7 cellular contexts compared by ENCODE assay signal in genomic region chr6:2762868-2763267, GRCh38. TPM values are rescaled to one million over a fixed set of nuclear protein-coding genes. Genes with fewer than 3 reads are reported as not detected.
DNase-seq lines count a peak whose midpoint lies in the region; FAIRE-seq and TF ChIP-seq lines count a peak whose summit lies in the region.
"Not testable (repeated sequence)": the region's sequence is repeated elsewhere in the genome, so short reads cannot be mapped to it uniquely, and the experiment has no call there.

No MANE protein-coding gene starts in this region.

- not testable (repeated sequence) for FAIRE-seq in kidney (lab: Jason Lieb, UNC)

- not testable (repeated sequence) for H3K27ac Mint-ChIP-seq in activated naive CD4-positive, alpha-beta T cell treated with anti-CD3 and anti-CD28 coated beads for 36 hours

- DNase-seq in DMS53 (lab: John Stamatoyannopoulos, UW) (peak; percentile 43), NAMALWA (ENCODE audit: low spot score) (peak; percentile 48), OCI-M1 (lab: John Stamatoyannopoulos, UW) (peak; percentile 20)
- peak; percentile 48 for DNase-seq in activated CD4-positive, alpha-beta T cell treated with anti-CD3 and anti-CD28 coated beads for 48 hours
- DNase-seq in activated naive CD4-positive, alpha-beta T cell treated with anti-CD3 and anti-CD28 coated beads for 36 hours = peak; percentile 39
- not testable (repeated sequence) for DNase-seq in kidney
- DNase-seq in stimulated activated CD4-positive, alpha-beta T cell treated with anti-CD3 and anti-CD28 coated beads, Interleukin-15, amount 100 ng/mL, for 24 hours = peak; percentile 23

- CTCF ChIA-PET in activated naive CD4-positive, alpha-beta T cell treated with anti-CD3 and anti-CD28 coated beads for 36 hours (lab: Charles Lee) = interaction anchor here (0.6 to 7.9 kb wide), 4 partner anchors 13 to 227 kb away, joined by 3 to 72 read pairs (median 4); partner anchors contain the start of gene MYLK4

- not testable (repeated sequence) for H3K9me3 Mint-ChIP-seq in activated naive CD4-positive, alpha-beta T cell treated with anti-CD3 and anti-CD28 coated beads for 36 hours

- not testable (repeated sequence) for H3K36me3 ChIP-seq in kidney (ENCODE audit: control insufficient read depth in 1 of 2, insufficient read depth in 2 of 2, low read length in 2 of 2)

- not testable (repeated sequence) for H3K9me3 ChIP-seq in kidney (ENCODE audit: control insufficient read depth in 1 of 2, low read length in 2 of 2)

- H3K36me3 Mint-ChIP-seq in activated naive CD4-positive, alpha-beta T cell treated with anti-CD3 and anti-CD28 coated beads for 36 hours (ENCODE audit: low read depth) = not testable (repeated sequence)

- H3K27ac ChIP-seq in kidney (ENCODE audit: low read depth in 2 of 2, low read length in 2 of 2) = not testable (repeated sequence)

- peak overlapping the region; percentile 14 to 74 for H3K4me3 ChIP-seq in kidney (ENCODE audit: low read length in 2 of 2)

- H3K4me1 Mint-ChIP-seq in activated naive CD4-positive, alpha-beta T cell treated with anti-CD3 and anti-CD28 coated beads for 36 hours (ENCODE audit: low read depth) = peaks cover 29% of the 10 kb centered on the region

- not testable (repeated sequence) for H3K27me3 Mint-ChIP-seq in activated naive CD4-positive, alpha-beta T cell treated with anti-CD3 and anti-CD28 coated beads for 36 hours (ENCODE audit: low read depth)

- TF ChIP-seq CTCF in kidney (IDR thresholded peaks at IDR 0.05; ENCODE audit: borderline replicate concordance, extremely low read depth, insufficient read depth) = not testable (repeated sequence)

- H3K9ac ChIP-seq in kidney (ENCODE audit: low read length in 2 of 2) = not testable (repeated sequence)

- intact Hi-C loops in activated naive CD4-positive, alpha-beta T cell treated with anti-CD3 and anti-CD28 coated beads for 36 hours (cut with micrococcal nuclease) = loop anchor here (10.0 kb wide), 2 partner anchors 518 to 1372 kb away; partner anchors contain the start of genes ECI2 and GMDS
- intact Hi-C loops in kidney (cut with DNase I) = not testable (repeated sequence)

- not testable (repeated sequence) for H3K4me3 Mint-ChIP-seq in activated naive CD4-positive, alpha-beta T cell treated with anti-CD3 and anti-CD28 coated beads for 36 hours

- not testable (repeated sequence) for H3K4me1 ChIP-seq in kidney (ENCODE audit: control insufficient read depth in 1 of 2, insufficient read depth in 1 of 2, low read depth in 1 of 2, low read length in 2 of 2)

RNA-seq across cellular contexts. Expression of gene WRNIP1, which starts 2.3 kb away (rescaled TPM):
- total RNA-seq in activated naive CD4-positive, alpha-beta T cell treated with anti-CD3 and anti-CD28 coated beads for 36 hours = 10 to 100 TPM; 19.2 to 21.7 TPM
- total RNA-seq in kidney = 38.0 TPM
- 46.3 TPM for polyA plus RNA-seq in kidney (ENCODE audit: insufficient read depth, low read depth, low replicate concordance)

RNA-seq across cellular contexts. Expression of gene MYLK4, which starts 12.1 kb away (rescaled TPM):
- total RNA-seq in activated naive CD4-positive, alpha-beta T cell treated with anti-CD3 and anti-CD28 coated beads for 36 hours = under 1 TPM in 1 of 2 experiments, not detected in 1; 0.07 TPM
- total RNA-seq in kidney = 1.3 TPM
- 1.1 TPM for polyA plus RNA-seq in kidney (ENCODE audit: insufficient read depth, low read depth, low replicate concordance)
